11 cellular contexts compared by ENCODE assay signal in the genomic region with DNA sequence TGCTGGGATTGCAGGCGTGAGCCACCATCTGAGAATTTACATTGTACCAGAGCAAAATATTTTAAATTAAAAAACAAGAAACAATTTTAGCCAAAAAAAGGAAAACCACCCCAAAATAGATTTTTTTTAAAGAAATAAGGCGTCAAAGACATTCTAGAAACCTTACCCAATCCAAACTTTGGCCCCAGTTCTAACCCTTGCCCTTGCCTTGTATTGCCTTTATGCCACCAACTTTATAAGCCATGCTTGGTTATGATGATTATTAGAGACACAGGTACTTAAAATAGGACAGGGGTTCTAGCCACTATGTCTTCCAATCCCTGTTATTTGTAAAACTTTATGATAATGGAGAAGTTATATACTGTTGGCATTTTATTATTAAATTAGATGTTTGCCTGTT.
"Had no signal": no experiment of that assay in that cellular context is flagged by ENCODE, and none has a peak within 500 bp of the region (broad histone marks: within the 10 kb centered on the region; RNA-seq: fewer than 3 reads in every experiment).

No MANE protein-coding gene starts in this region.

- DNase-seq: GM23248, GOT3, H7, H9, HCEC 1CT, HFFc6 had no signal

- H3K9ac ChIP-seq: GM23248 had no signal

- H3K4me3 ChIP-seq: GM23248, GM23338, HAP-1 had no signal

- H3K27ac ChIP-seq: GM23248 had no signal

- FAIRE-seq: H1, H54 had no signal

- H2AFZ ChIP-seq: GM23248, GM23338 had no signal

- ATAC-seq: GM23338, HCT116 had no signal

- H3K9me3 ChIP-seq: HAP-1 had no signal

- H3K4me2 ChIP-seq: GM23338 had no signal
